Comparison of ENCODE assay signal across 9 cellular contexts in the genomic region with DNA sequence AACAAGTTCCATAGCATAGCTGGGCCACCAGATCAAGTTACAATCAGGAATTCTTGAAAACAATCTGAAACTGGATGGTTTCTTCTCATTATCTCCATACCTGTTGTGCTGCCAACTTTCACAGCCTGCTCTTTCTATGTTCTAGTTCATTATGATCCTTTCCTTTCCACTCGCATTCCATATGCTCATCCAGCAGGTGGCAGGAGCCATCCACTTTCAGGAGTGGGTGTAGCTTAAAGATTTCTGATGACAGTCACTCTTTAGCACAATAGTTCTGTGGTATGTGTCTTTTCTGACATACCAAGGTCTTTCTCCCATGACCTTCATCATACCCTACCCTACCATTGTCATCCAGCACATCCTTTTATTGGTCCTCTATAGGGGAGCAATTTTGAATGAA. TPM values are rescaled to one million over a fixed set of nuclear protein-coding genes. Genes with fewer than 3 reads are reported as not detected.
DNase-seq lines count a peak whose midpoint lies in the region; ATAC-seq and TF ChIP-seq lines count a peak whose summit lies in the region.
"Had no signal": no experiment of that assay in that cellular context is flagged by ENCODE, and none has a peak within 500 bp of the region (broad histone marks: within the 10 kb centered on the region; RNA-seq: fewer than 3 reads in every experiment).

No MANE protein-coding gene starts in this region.

- H3K4me3 Mint-ChIP-seq in activated T-cell treated with anti-CD3 and anti-CD28 coated beads, Interleukin-2, amount 50 U/mL, for 24 hours: no peak overlapping the region

- no peak for ATAC-seq in GM21390 (IDR thresholded peaks at IDR 0.05; ENCODE audit: unreplicated experiment)
- no peak for ATAC-seq in HG03025 (IDR thresholded peaks at IDR 0.05; ENCODE audit: low FRiP score, unreplicated experiment)

- H3K36me3 ChIP-seq in sigmoid colon: no peaks in the 10 kb centered on the region
- H3K36me3 ChIP-seq: BLaER1 treated with 17β-estradiol and CSF1 and Interleukin-3, amounts not matched to agents 10 nM and 100 nM had no signal

- peak in 2 of 3 experiments; percentile 8 to 51 for DNase-seq in NCI-H1417 (lab: John Stamatoyannopoulos, UW)
- DNase-seq in NCI-H1417 treated with DMSO at 0.1 percent for 48 hours (lab: John Stamatoyannopoulos, UW): no peak
- DNase-seq in NCI-H1694 (lab: John Stamatoyannopoulos, UW): peak; percentile 29
- DNase-seq in activated T-cell treated with anti-CD3 and anti-CD28 coated beads, Interleukin-2, amount 50 U/mL, for 24 hours: peak; percentile 34
- DNase-seq in globus pallidus (ENCODE audit: low spot score): peak; percentile 15
- DNase-seq in sigmoid colon: no peak

- H3K27me3 ChIP-seq in sigmoid colon: no peaks in the 10 kb centered on the region

- TF ChIP-seq POLR2A in sigmoid colon (IDR thresholded peaks at IDR 0.05): no peak

- TF ChIP-seq EP300 in sigmoid colon (IDR thresholded peaks at IDR 0.05): no peak

- H3K9me3 ChIP-seq in sigmoid colon: no peaks in the 10 kb centered on the region

- H3K4me3 ChIP-seq in sigmoid colon: no peak overlapping the region
- H3K4me3 ChIP-seq: BLaER1 treated with 17β-estradiol and CSF1 and Interleukin-3, amounts not matched to agents 10 nM and 100 nM had no signal

- intact Hi-C loops in sigmoid colon (cut with DNase I): no loop called here

- H3K9me3 Mint-ChIP-seq in activated T-cell treated with anti-CD3 and anti-CD28 coated beads, Interleukin-2, amount 50 U/mL, for 24 hours: no peaks in the 10 kb centered on the region

- 2 to 24% methylated on average over 1 of the region's 1 CpG for WGBS in sigmoid colon, 2 donors

- no peaks in the 10 kb centered on the region for H3K4me1 ChIP-seq in sigmoid colon
- H3K4me1 ChIP-seq: BLaER1 treated with 17β-estradiol and CSF1 and Interleukin-3, amounts not matched to agents 10 nM and 100 nM had no signal

- no peaks in the 10 kb centered on the region for H3K36me3 Mint-ChIP-seq in activated T-cell treated with anti-CD3 and anti-CD28 coated beads, Interleukin-2, amount 50 U/mL, for 24 hours (ENCODE audit: low read depth)

- TF ChIP-seq CTCF in sigmoid colon (IDR thresholded peaks at IDR 0.05): peak in 3 of 4 experiments; percentile 13 to 33 (median 28)

- H3K27ac Mint-ChIP-seq in activated T-cell treated with anti-CD3 and anti-CD28 coated beads, Interleukin-2, amount 50 U/mL, for 24 hours: no peak overlapping the region

- H3K27me3 Mint-ChIP-seq in activated T-cell treated with anti-CD3 and anti-CD28 coated beads, Interleukin-2, amount 50 U/mL, for 24 hours: peaks cover 30% of the 10 kb centered on the region

- no peaks in the 10 kb centered on the region for H3K4me1 Mint-ChIP-seq in activated T-cell treated with anti-CD3 and anti-CD28 coated beads, Interleukin-2, amount 50 U/mL, for 24 hours (ENCODE audit: low read depth)

- no peak overlapping the region for H3K27ac ChIP-seq in sigmoid colon
- H3K27ac ChIP-seq: BLaER1 treated with 17β-estradiol and CSF1 and Interleukin-3, amounts not matched to agents 10 nM and 100 nM had no signal

RNA-seq across cellular contexts. Expression of a gene that starts 46.4 kb away (rescaled TPM):
- not detected for total RNA-seq in sigmoid colon
- polyA plus RNA-seq in sigmoid colon: not detected

Comparison
In these comparisons a context has a peak if more than half of its experiments do, and no peak if none do; other contexts are left out.
1. DNase-seq: peak in NCI-H1417 (2 of 3), NCI-H1694 (single experiment), activated T-cell treated with anti-CD3 and anti-CD28 coated beads, Interleukin-2, amount 50 U/mL, for 24 hours (single experiment) and globus pallidus (single experiment); none in NCI-H1417 treated with DMSO at 0.1 percent for 48 hours (single experiment) and sigmoid colon (single experiment).